In the genomic region with DNA sequence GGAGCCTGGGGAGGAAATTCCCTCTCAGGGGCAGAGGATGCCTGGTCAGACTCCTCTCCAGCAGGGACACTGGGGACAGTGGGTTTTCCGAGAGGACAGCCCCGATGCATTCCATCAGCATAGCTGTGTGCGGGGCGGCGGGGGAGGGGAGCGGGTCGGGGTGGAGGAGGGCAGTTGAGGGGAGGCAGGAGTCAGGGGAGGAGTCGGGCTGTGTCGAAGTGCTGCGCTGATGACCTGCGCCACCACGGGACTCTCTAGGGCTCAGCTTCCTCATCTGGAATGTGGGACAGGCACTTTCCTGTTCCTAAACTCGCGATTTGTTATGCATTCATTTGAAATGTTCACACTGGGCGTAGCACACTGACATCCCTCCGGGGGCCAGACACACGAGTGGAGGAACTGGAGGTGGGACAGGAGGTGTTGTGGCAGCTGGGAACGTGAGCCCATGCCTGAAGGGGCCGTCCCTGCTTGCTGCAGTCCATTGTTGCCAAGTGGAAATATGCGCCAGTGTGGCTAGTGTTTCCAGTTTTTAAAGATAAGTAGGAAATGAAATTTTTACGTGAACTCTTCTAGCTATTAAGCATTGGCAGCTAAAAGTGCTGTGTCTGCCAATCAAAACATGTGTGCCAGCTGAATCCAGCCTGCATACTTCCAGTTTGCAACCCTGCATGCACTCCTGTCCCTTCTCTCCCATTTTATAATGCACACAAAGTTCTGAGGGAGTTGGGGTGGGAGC, we compare ENCODE assay signal across 1 cellular context.
TF ChIP-seq lines count a peak whose summit lies in the region.

No MANE protein-coding gene starts in this region.

TF ChIP-seq in HEK293, 187 proteins besides CTCF, POLR2A, EP300 and RAD21 (continued from another document):
- TF ChIP-seq, protein P1, sequence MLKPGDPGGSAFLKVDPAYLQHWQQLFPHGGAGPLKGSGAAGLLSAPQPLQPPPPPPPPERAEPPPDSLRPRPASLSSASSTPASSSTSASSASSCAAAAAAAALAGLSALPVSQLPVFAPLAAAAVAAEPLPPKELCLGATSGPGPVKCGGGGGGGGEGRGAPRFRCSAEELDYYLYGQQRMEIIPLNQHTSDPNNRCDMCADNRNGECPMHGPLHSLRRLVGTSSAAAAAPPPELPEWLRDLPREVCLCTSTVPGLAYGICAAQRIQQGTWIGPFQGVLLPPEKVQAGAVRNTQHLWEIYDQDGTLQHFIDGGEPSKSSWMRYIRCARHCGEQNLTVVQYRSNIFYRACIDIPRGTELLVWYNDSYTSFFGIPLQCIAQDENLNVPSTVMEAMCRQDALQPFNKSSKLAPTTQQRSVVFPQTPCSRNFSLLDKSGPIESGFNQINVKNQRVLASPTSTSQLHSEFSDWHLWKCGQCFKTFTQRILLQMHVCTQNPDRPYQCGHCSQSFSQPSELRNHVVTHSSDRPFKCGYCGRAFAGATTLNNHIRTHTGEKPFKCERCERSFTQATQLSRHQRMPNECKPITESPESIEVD (tag by site-specific recombination; IDR thresholded peaks at IDR 0.05) = 0 out of 2 replicates have a peak, but pooled peaks have one; percentile 28
- TF ChIP-seq SP2 (tag by site-specific recombination; IDR thresholded peaks at IDR 0.05) (no peak), BCL11A (tag by site-specific recombination; IDR thresholded peaks at IDR 0.05; ENCODE audit: low read depth) (no peak), ZNF776 (tag by site-specific recombination; IDR thresholded peaks at IDR 0.05; ENCODE audit: borderline replicate concordance) (no peak), ZNF423 (tag by site-specific recombination; IDR thresholded peaks at IDR 0.05) (no peak), ZFP3 (tag by site-specific recombination; IDR thresholded peaks at IDR 0.05; ENCODE audit: low read depth) (no peak)
- TF ChIP-seq, protein P2, sequence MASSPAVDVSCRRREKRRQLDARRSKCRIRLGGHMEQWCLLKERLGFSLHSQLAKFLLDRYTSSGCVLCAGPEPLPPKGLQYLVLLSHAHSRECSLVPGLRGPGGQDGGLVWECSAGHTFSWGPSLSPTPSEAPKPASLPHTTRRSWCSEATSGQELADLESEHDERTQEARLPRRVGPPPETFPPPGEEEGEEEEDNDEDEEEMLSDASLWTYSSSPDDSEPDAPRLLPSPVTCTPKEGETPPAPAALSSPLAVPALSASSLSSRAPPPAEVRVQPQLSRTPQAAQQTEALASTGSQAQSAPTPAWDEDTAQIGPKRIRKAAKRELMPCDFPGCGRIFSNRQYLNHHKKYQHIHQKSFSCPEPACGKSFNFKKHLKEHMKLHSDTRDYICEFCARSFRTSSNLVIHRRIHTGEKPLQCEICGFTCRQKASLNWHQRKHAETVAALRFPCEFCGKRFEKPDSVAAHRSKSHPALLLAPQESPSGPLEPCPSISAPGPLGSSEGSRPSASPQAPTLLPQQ (tag by site-specific recombination; IDR thresholded peaks at IDR 0.05) = 0 out of 2 replicates have a peak, but pooled peaks have one; percentile 32
- TF ChIP-seq, protein P3, sequence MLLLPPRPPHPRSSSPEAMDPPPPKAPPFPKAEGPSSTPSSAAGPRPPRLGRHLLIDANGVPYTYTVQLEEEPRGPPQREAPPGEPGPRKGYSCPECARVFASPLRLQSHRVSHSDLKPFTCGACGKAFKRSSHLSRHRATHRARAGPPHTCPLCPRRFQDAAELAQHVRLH (tag by site-specific recombination; IDR thresholded peaks at IDR 0.05) = no peak
- TF ChIP-seq, protein P4, sequence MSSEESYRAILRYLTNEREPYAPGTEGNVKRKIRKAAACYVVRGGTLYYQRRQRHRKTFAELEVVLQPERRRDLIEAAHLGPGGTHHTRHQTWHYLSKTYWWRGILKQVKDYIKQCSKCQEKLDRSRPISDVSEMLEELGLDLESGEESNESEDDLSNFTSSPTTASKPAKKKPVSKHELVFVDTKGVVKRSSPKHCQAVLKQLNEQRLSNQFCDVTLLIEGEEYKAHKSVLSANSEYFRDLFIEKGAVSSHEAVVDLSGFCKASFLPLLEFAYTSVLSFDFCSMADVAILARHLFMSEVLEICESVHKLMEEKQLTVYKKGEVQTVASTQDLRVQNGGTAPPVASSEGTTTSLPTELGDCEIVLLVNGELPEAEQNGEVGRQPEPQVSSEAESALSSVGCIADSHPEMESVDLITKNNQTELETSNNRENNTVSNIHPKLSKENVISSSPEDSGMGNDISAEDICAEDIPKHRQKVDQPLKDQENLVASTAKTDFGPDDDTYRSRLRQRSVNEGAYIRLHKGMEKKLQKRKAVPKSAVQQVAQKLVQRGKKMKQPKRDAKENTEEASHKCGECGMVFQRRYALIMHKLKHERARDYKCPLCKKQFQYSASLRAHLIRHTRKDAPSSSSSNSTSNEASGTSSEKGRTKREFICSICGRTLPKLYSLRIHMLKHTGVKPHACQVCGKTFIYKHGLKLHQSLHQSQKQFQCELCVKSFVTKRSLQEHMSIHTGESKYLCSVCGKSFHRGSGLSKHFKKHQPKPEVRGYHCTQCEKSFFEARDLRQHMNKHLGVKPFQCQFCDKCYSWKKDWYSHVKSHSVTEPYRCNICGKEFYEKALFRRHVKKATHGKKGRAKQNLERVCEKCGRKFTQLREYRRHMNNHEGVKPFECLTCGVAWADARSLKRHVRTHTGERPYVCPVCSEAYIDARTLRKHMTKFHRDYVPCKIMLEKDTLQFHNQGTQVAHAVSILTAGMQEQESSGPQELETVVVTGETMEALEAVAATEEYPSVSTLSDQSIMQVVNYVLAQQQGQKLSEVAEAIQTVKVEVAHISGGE (tag by site-specific recombination; conservative IDR thresholded peaks at IDR 0.05; ENCODE audit: low read depth) = no peak
- TF ChIP-seq, protein P5, sequence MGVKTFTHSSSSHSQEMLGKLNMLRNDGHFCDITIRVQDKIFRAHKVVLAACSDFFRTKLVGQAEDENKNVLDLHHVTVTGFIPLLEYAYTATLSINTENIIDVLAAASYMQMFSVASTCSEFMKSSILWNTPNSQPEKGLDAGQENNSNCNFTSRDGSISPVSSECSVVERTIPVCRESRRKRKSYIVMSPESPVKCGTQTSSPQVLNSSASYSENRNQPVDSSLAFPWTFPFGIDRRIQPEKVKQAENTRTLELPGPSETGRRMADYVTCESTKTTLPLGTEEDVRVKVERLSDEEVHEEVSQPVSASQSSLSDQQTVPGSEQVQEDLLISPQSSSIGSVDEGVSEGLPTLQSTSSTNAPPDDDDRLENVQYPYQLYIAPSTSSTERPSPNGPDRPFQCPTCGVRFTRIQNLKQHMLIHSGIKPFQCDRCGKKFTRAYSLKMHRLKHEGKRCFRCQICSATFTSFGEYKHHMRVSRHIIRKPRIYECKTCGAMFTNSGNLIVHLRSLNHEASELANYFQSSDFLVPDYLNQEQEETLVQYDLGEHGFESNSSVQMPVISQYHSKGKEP (tag by site-specific recombination; IDR thresholded peaks at IDR 0.05) = peak; percentile 94
